Comparison of ENCODE assay signal across 1 cellular context in the genomic region with DNA sequence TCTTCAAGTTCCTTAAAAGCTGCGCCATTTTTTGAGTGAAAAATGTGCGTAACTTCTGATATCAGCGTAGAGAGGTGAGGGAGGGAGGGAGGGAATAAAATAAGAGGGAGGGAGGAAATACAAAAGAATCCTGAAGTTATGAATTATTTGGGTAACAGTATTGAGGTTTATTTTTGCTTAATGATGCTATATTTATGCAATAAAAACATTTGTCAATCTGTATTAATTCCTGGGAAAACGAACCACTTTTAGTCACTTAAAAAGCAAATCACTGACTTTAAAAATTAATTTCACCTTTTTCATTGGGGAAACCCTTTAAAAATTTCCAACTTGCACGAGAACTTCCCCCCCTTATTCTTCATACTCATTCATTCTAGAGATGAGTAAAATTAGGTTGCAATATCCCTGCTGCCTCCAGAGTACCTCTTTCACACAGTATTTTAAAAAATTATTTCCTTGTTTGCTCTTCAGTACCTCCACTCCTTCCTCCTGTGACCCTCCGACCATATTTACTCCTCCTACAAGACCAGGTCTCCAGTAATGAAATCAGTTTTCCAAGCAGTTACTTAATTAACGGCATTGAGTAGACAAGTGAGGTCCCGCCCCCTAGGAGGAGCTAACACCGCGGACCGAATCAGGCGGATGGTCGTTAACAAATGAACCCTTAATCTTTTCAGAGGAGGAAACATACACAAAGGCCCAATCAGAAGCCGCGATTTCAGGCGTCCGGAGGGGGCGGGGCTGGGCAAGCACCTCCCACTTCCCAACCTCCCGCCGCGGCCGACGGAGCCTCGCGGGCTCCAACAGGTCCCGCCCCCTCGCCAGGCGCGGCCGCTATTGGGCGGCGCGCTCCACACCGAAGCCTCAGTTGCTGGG.
TF ChIP-seq lines count a peak whose summit lies in the region.

No MANE protein-coding gene starts in this region.

TF ChIP-seq in K562, 482 proteins besides CTCF, POLR2A, EP300 and RAD21 (continued from another document and continues in another):
- TF ChIP-seq, protein P1, sequence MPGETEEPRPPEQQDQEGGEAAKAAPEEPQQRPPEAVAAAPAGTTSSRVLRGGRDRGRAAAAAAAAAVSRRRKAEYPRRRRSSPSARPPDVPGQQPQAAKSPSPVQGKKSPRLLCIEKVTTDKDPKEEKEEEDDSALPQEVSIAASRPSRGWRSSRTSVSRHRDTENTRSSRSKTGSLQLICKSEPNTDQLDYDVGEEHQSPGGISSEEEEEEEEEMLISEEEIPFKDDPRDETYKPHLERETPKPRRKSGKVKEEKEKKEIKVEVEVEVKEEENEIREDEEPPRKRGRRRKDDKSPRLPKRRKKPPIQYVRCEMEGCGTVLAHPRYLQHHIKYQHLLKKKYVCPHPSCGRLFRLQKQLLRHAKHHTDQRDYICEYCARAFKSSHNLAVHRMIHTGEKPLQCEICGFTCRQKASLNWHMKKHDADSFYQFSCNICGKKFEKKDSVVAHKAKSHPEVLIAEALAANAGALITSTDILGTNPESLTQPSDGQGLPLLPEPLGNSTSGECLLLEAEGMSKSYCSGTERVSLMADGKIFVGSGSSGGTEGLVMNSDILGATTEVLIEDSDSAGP (CRISPR knock-in tag; IDR thresholded peaks at IDR 0.05), result no peak
- TF ChIP-seq SMARCC2 (IDR thresholded peaks at IDR 0.05; ENCODE audit: low read depth), result no peak
- TF ChIP-seq, protein P2, sequence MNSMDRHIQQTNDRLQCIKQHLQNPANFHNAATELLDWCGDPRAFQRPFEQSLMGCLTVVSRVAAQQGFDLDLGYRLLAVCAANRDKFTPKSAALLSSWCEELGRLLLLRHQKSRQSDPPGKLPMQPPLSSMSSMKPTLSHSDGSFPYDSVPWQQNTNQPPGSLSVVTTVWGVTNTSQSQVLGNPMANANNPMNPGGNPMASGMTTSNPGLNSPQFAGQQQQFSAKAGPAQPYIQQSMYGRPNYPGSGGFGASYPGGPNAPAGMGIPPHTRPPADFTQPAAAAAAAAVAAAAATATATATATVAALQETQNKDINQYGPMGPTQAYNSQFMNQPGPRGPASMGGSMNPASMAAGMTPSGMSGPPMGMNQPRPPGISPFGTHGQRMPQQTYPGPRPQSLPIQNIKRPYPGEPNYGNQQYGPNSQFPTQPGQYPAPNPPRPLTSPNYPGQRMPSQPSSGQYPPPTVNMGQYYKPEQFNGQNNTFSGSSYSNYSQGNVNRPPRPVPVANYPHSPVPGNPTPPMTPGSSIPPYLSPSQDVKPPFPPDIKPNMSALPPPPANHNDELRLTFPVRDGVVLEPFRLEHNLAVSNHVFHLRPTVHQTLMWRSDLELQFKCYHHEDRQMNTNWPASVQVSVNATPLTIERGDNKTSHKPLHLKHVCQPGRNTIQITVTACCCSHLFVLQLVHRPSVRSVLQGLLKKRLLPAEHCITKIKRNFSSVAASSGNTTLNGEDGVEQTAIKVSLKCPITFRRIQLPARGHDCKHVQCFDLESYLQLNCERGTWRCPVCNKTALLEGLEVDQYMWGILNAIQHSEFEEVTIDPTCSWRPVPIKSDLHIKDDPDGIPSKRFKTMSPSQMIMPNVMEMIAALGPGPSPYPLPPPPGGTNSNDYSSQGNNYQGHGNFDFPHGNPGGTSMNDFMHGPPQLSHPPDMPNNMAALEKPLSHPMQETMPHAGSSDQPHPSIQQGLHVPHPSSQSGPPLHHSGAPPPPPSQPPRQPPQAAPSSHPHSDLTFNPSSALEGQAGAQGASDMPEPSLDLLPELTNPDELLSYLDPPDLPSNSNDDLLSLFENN (IDR thresholded peaks at IDR 0.05; ENCODE audit: low read depth in 2 of 2, low read length in 2 of 2), result no peak
- peak; percentile 43 for TF ChIP-seq MEIS2 (IDR thresholded peaks at IDR 0.05; ENCODE audit: partially characterized antibody)
- no peak for TF ChIP-seq NUFIP1 (IDR thresholded peaks at IDR 0.05; ENCODE audit: partially characterized antibody)
- TF ChIP-seq, protein P3, sequence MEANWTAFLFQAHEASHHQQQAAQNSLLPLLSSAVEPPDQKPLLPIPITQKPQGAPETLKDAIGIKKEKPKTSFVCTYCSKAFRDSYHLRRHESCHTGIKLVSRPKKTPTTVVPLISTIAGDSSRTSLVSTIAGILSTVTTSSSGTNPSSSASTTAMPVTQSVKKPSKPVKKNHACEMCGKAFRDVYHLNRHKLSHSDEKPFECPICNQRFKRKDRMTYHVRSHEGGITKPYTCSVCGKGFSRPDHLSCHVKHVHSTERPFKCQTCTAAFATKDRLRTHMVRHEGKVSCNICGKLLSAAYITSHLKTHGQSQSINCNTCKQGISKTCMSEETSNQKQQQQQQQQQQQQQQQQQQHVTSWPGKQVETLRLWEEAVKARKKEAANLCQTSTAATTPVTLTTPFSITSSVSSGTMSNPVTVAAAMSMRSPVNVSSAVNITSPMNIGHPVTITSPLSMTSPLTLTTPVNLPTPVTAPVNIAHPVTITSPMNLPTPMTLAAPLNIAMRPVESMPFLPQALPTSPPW (CRISPR knock-in tag; IDR thresholded peaks at IDR 0.05), result no peak
- no peak for TF ChIP-seq NCOA2 (IDR thresholded peaks at IDR 0.05; ENCODE audit: partially characterized antibody in 2 of 2)
- peak; percentile 13; the same call in 1 of the 2 replicates for TF ChIP-seq ARID1B (IDR thresholded peaks at IDR 0.05)
- peak; percentile 44; the same call in 1 of the 2 replicates for TF ChIP-seq ELF1 (tag; IDR thresholded peaks at IDR 0.05)
- TF ChIP-seq CC2D1A (IDR thresholded peaks at IDR 0.05), result peak; percentile 82
- TF ChIP-seq, protein P4, sequence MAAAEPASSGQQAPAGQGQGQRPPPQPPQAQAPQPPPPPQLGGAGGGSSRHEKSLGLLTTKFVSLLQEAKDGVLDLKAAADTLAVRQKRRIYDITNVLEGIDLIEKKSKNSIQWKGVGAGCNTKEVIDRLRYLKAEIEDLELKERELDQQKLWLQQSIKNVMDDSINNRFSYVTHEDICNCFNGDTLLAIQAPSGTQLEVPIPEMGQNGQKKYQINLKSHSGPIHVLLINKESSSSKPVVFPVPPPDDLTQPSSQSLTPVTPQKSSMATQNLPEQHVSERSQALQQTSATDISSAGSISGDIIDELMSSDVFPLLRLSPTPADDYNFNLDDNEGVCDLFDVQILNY (CRISPR knock-in tag; IDR thresholded peaks at IDR 0.05), result no peak
- TF ChIP-seq, protein P5, sequence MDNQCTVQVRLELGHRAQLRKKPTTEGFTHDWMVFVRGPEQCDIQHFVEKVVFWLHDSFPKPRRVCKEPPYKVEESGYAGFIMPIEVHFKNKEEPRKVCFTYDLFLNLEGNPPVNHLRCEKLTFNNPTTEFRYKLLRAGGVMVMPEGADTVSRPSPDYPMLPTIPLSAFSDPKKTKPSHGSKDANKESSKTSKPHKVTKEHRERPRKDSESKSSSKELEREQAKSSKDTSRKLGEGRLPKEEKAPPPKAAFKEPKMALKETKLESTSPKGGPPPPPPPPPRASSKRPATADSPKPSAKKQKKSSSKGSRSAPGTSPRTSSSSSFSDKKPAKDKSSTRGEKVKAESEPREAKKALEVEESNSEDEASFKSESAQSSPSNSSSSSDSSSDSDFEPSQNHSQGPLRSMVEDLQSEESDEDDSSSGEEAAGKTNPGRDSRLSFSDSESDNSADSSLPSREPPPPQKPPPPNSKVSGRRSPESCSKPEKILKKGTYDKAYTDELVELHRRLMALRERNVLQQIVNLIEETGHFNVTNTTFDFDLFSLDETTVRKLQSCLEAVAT (IDR thresholded peaks at IDR 0.05), result peak in 1 of 2 experiments; percentile 77; a peak in 2 of 4 replicates
- TF ChIP-seq, protein P6, sequence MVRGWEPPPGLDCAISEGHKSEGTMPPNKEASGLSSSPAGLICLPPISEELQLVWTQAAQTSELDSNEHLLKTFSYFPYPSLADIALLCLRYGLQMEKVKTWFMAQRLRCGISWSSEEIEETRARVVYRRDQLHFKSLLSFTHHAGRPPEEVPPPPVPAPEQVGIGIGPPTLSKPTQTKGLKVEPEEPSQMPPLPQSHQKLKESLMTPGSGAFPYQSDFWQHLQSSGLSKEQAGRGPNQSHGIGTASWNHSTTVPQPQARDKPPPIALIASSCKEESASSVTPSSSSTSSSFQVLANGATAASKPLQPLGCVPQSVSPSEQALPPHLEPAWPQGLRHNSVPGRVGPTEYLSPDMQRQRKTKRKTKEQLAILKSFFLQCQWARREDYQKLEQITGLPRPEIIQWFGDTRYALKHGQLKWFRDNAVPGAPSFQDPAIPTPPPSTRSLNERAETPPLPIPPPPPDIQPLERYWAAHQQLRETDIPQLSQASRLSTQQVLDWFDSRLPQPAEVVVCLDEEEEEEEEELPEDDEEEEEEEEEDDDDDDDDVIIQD (CRISPR knock-in tag; IDR thresholded peaks at IDR 0.05), result no peak
- TF ChIP-seq, protein P7, sequence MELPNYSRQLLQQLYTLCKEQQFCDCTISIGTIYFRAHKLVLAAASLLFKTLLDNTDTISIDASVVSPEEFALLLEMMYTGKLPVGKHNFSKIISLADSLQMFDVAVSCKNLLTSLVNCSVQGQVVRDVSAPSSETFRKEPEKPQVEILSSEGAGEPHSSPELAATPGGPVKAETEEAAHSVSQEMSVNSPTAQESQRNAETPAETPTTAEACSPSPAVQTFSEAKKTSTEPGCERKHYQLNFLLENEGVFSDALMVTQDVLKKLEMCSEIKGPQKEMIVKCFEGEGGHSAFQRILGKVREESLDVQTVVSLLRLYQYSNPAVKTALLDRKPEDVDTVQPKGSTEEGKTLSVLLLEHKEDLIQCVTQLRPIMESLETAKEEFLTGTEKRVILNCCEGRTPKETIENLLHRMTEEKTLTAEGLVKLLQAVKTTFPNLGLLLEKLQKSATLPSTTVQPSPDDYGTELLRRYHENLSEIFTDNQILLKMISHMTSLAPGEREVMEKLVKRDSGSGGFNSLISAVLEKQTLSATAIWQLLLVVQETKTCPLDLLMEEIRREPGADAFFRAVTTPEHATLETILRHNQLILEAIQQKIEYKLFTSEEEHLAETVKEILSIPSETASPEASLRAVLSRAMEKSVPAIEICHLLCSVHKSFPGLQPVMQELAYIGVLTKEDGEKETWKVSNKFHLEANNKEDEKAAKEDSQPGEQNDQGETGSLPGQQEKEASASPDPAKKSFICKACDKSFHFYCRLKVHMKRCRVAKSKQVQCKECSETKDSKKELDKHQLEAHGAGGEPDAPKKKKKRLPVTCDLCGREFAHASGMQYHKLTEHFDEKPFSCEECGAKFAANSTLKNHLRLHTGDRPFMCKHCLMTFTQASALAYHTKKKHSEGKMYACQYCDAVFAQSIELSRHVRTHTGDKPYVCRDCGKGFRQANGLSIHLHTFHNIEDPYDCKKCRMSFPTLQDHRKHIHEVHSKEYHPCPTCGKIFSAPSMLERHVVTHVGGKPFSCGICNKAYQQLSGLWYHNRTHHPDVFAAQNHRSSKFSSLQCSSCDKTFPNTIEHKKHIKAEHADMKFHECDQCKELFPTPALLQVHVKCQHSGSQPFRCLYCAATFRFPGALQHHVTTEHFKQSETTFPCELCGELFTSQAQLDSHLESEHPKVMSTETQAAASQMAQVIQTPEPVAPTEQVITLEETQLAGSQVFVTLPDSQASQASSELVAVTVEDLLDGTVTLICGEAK (IDR thresholded peaks at IDR 0.05), result peak; percentile 24; the same call in 1 of the 2 replicates
- TF ChIP-seq, protein P7 (CRISPR knock-in tag; IDR thresholded peaks at IDR 0.05), result no peak
- no peak for TF ChIP-seq KLF6 (CRISPR knock-in tag; IDR thresholded peaks at IDR 0.05; ENCODE audit: borderline replicate concordance)
- TF ChIP-seq HNRNPK (IDR thresholded peaks at IDR 0.05; ENCODE audit: low read depth, low read length, poor library complexity, severe bottlenecking), result peak; percentile 42
- TF ChIP-seq SNRNP70 (optimal IDR thresholded peaks at IDR 0.05; ENCODE audit: low read depth, low read length), result no peak
- no peak for TF ChIP-seq TAF15 (IDR thresholded peaks at IDR 0.05; ENCODE audit: low read depth, low read length)
- no peak for TF ChIP-seq CHCHD3 (CRISPR knock-in tag; IDR thresholded peaks at IDR 0.05)
- TF ChIP-seq TCFL5 (CRISPR knock-in tag; conservative IDR thresholded peaks at IDR 0.05), result no peak
- no peak for TF ChIP-seq ARHGAP35 (IDR thresholded peaks at IDR 0.05; ENCODE audit: partially characterized antibody)
- peak; percentile 94 for TF ChIP-seq CHD2 (IDR thresholded peaks at IDR 0.05; ENCODE audit: low read depth, low read length)
- TF ChIP-seq MTF1 (CRISPR knock-in tag; IDR thresholded peaks at IDR 0.05; ENCODE audit: borderline replicate concordance), result no peak
- TF ChIP-seq CXXC5 (CRISPR knock-in tag; IDR thresholded peaks at IDR 0.05), result peak; percentile 93
- TF ChIP-seq DACH1 (IDR thresholded peaks at IDR 0.05; ENCODE audit: partially characterized antibody), result peak; percentile 13
- no peak for TF ChIP-seq ETV6 (IDR thresholded peaks at IDR 0.05; ENCODE audit: borderline replicate concordance in 1 of 2, low read depth in 2 of 2, low read length in 1 of 2)
- no peak for TF ChIP-seq ETV6 (CRISPR knock-in tag; IDR thresholded peaks at IDR 0.05; ENCODE audit: borderline replicate concordance)
- TF ChIP-seq, protein P8, sequence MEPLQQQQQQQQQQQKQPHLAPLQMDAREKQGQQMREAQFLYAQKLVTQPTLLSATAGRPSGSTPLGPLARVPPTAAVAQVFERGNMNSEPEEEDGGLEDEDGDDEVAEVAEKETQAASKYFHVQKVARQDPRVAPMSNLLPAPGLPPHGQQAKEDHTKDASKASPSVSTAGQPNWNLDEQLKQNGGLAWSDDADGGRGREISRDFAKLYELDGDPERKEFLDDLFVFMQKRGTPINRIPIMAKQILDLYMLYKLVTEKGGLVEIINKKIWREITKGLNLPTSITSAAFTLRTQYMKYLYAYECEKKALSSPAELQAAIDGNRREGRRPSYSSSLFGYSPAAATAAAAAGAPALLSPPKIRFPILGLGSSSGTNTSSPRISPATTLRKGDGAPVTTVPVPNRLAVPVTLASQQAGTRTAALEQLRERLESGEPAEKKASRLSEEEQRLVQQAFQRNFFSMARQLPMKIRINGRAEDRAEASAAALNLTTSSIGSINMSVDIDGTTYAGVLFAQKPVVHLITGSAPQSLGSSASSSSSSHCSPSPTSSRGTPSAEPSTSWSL (CRISPR knock-in tag; IDR thresholded peaks at IDR 0.05; ENCODE audit: borderline replicate concordance), result no peak
